ENCODE assay signal across 1 cellular context in genomic region chr19:54463531-54464043, GRCh38.
TF ChIP-seq lines count a peak whose summit lies in the region.

Gene LENG9 (minus strand): TSS chr19:54463778. CDS start chr19:54463526, 252 bp downstream.

TF ChIP-seq in K562, 482 proteins besides CTCF, POLR2A, EP300 and RAD21 (continued from another document and continues in another):
- no peak for TF ChIP-seq RERE (CRISPR knock-in tag; IDR thresholded peaks at IDR 0.05; ENCODE audit: borderline replicate concordance)
- TF ChIP-seq SREBF2 (CRISPR knock-in tag; IDR thresholded peaks at IDR 0.05): no peak
- TF ChIP-seq KLF10 (CRISPR knock-in tag; IDR thresholded peaks at IDR 0.05): no peak
- TF ChIP-seq SMARCB1 (IDR thresholded peaks at IDR 0.05; ENCODE audit: insufficient read length, low read depth): no peak
- TF ChIP-seq KDM2B (CRISPR knock-in tag; IDR thresholded peaks at IDR 0.05): 0 out of 2 replicates have a peak, but pooled peaks have one; percentile 44
- no peak for TF ChIP-seq ZNF165 (CRISPR knock-in tag; IDR thresholded peaks at IDR 0.05; ENCODE audit: borderline replicate concordance)
- TF ChIP-seq FOXM1 (IDR thresholded peaks at IDR 0.05; ENCODE audit: low read depth): no peak
- TF ChIP-seq FOXM1 (CRISPR knock-in tag; IDR thresholded peaks at IDR 0.05; ENCODE audit: low read depth): peak; percentile 28; the same call in 1 of the 2 replicates
- no peak for TF ChIP-seq NR1H2 (CRISPR knock-in tag; IDR thresholded peaks at IDR 0.05)
- no peak for TF ChIP-seq HDAC1 (IDR thresholded peaks at IDR 0.05)
- no peak for TF ChIP-seq POLR2H (tag; IDR thresholded peaks at IDR 0.05; ENCODE audit: low read depth)
- no peak for TF ChIP-seq PKNOX1 (IDR thresholded peaks at IDR 0.05)
- TF ChIP-seq E2F3 (CRISPR knock-in tag; IDR thresholded peaks at IDR 0.05): no peak
- TF ChIP-seq ZBTB17 (CRISPR knock-in tag; IDR thresholded peaks at IDR 0.05): no peak
- TF ChIP-seq EGR1 (conservative IDR thresholded peaks at IDR 0.05): no peak
- TF ChIP-seq ZNF143 (CRISPR knock-in tag; IDR thresholded peaks at IDR 0.05): no peak
- peak; percentile 69 for TF ChIP-seq GABPB1 (CRISPR knock-in tag; IDR thresholded peaks at IDR 0.05)
- no peak for TF ChIP-seq ETS1 (conservative IDR thresholded peaks at IDR 0.05; ENCODE audit: control insufficient read depth, low read depth, low read length)
- TF ChIP-seq ZNF24 (IDR thresholded peaks at IDR 0.05): peak; percentile 84
- TF ChIP-seq ZNF639 (CRISPR knock-in tag; conservative IDR thresholded peaks at IDR 0.05 in 1 of 2, IDR thresholded peaks at IDR 0.05 in 1 of 2): peak in 1 of 2 experiments; percentile 78; a peak in 2 of 4 replicates
- no peak for TF ChIP-seq ZEB2 (IDR thresholded peaks at IDR 0.05)
- no peak for TF ChIP-seq MXD1 (CRISPR knock-in tag; IDR thresholded peaks at IDR 0.05; ENCODE audit: borderline replicate concordance, poor library complexity, severe bottlenecking)
- no peak for TF ChIP-seq BRF1 (IDR thresholded peaks at IDR 0.05; ENCODE audit: borderline replicate concordance, extremely low read depth, insufficient read length)
- TF ChIP-seq ZBTB2 (IDR thresholded peaks at IDR 0.05): no peak
- no peak for TF ChIP-seq HMG20A (CRISPR knock-in tag; conservative IDR thresholded peaks at IDR 0.05)
- TF ChIP-seq ARID3A (IDR thresholded peaks at IDR 0.05; ENCODE audit: borderline replicate concordance, low read depth, low read length): 0 out of 2 replicates have a peak, but pooled peaks have one; percentile 8
- no peak for TF ChIP-seq RBM25 (IDR thresholded peaks at IDR 0.05; ENCODE audit: low read depth, low read length, severe bottlenecking)
- TF ChIP-seq RBFOX2 (IDR thresholded peaks at IDR 0.05; ENCODE audit: low read depth, low read length): peak; percentile 61
- no peak for TF ChIP-seq BRCA1 (IDR thresholded peaks at IDR 0.05)
- TF ChIP-seq BRCA1 (CRISPR knock-in tag; IDR thresholded peaks at IDR 0.05): no peak
- TF ChIP-seq ZNF717 (CRISPR knock-in tag; IDR thresholded peaks at IDR 0.05): no peak
- TF ChIP-seq HOMEZ (CRISPR knock-in tag; IDR thresholded peaks at IDR 0.05): no peak
- peak; percentile 37 for TF ChIP-seq SUPT5H (IDR thresholded peaks at IDR 0.05)
- TF ChIP-seq TCF7 (IDR thresholded peaks at IDR 0.05; ENCODE audit: borderline replicate concordance): 0 out of 2 replicates have a peak, but pooled peaks have one; percentile 35
- TF ChIP-seq FOXK2 (conservative IDR thresholded peaks at IDR 0.05 in 1 of 2, IDR thresholded peaks at IDR 0.05 in 1 of 2; ENCODE audit: low read depth in 2 of 2): peak; percentile 86; a peak in 2 of 4 replicates
- TF ChIP-seq CGGBP1 (CRISPR knock-in tag; IDR thresholded peaks at IDR 0.05): no peak
- no peak for TF ChIP-seq NCOR1 (IDR thresholded peaks at IDR 0.05)
- no peak for TF ChIP-seq TCF15 (CRISPR knock-in tag; IDR thresholded peaks at IDR 0.05)
- TF ChIP-seq CBX3 (IDR thresholded peaks at IDR 0.05; ENCODE audit: borderline replicate concordance in 1 of 2, low read length in 2 of 2): peak in 1 of 2 experiments; percentile 8; a peak in 1 of 3 replicates
- TF ChIP-seq USF1 (CRISPR knock-in tag; IDR thresholded peaks at IDR 0.05): peak; percentile 39; the same call in 1 of the 2 replicates
- no peak for TF ChIP-seq NONO (IDR thresholded peaks at IDR 0.05; ENCODE audit: low read depth in 2 of 2, low read length in 1 of 2)
- TF ChIP-seq FIP1L1 (IDR thresholded peaks at IDR 0.05; ENCODE audit: low read depth, low read length, poor library complexity, severe bottlenecking): no peak
- TF ChIP-seq PURB (CRISPR knock-in tag; IDR thresholded peaks at IDR 0.05; ENCODE audit: low read depth): no peak
- no peak for TF ChIP-seq PCBP1 (IDR thresholded peaks at IDR 0.05; ENCODE audit: low read depth, low read length, poor library complexity, severe bottlenecking)
- no peak for TF ChIP-seq NFXL1 (CRISPR knock-in tag; IDR thresholded peaks at IDR 0.05)
- no peak for TF ChIP-seq TAF15 (IDR thresholded peaks at IDR 0.05; ENCODE audit: low read depth, low read length)
- no peak for TF ChIP-seq NR2C2 (CRISPR knock-in tag; IDR thresholded peaks at IDR 0.05)
- no peak for TF ChIP-seq NR2C2 (tag; IDR thresholded peaks at IDR 0.05)
- TF ChIP-seq ETS2 (tag; IDR thresholded peaks at IDR 0.05; ENCODE audit: borderline replicate concordance, poor library complexity, severe bottlenecking): no peak
- no peak for TF ChIP-seq SETDB1 (IDR thresholded peaks at IDR 0.05; ENCODE audit: low read length)
- TF ChIP-seq GATA2 (CRISPR knock-in tag; IDR thresholded peaks at IDR 0.05): no peak
- no peak for TF ChIP-seq CREB1 (IDR thresholded peaks at IDR 0.05)
- TF ChIP-seq CREB1 (CRISPR knock-in tag; IDR thresholded peaks at IDR 0.05): peak; percentile 30; the same call in 1 of the 2 replicates
- TF ChIP-seq RB1 (IDR thresholded peaks at IDR 0.05; ENCODE audit: low read depth): peak; percentile 43; the same call in 1 of the 2 replicates
- TF ChIP-seq ZNF253 (CRISPR knock-in tag; conservative IDR thresholded peaks at IDR 0.05): no peak
- TF ChIP-seq CHD4 (IDR thresholded peaks at IDR 0.05; ENCODE audit: insufficient read depth, insufficient replicate concordance, low read depth, low read length, poor library complexity, severe bottlenecking): no peak
